In genomic region chr5:61626639-61627282, GRCh38 we compare ENCODE assay signal across 8 cellular contexts.
DNase-seq lines count a peak whose midpoint lies in the region; ATAC-seq and TF ChIP-seq lines count a peak whose summit lies in the region.

No MANE protein-coding gene starts in this region.

- ATAC-seq in HG03159 (IDR thresholded peaks at IDR 0.05; ENCODE audit: unreplicated experiment) (peak; percentile 21), HG03378 (IDR thresholded peaks at IDR 0.05; ENCODE audit: unreplicated experiment) (no peak), HG02981 (IDR thresholded peaks at IDR 0.05; ENCODE audit: unreplicated experiment) (no peak)
- ATAC-seq in effector memory CD8-positive, alpha-beta T cell (replicated peaks) = no peak

- no peaks in the 10 kb centered on the region for H3K9me3 ChIP-seq in parathyroid adenoma (ENCODE audit: control insufficient read depth, low read length)

- no peaks in the 10 kb centered on the region for H3K36me3 Mint-ChIP-seq in effector memory CD8-positive, alpha-beta T cell (ENCODE audit: insufficient read depth)

- H3K4me1 ChIP-seq in parathyroid adenoma = peaks cover 5% of the 10 kb centered on the region

- peaks cover 45 to 86% of the 10 kb centered on the region in 2 donors for H3K27me3 Mint-ChIP-seq in effector memory CD8-positive, alpha-beta T cell

- no peak overlapping the region for H3K4me3 ChIP-seq in GM06990 (replicated peaks; ENCODE audit: low read depth, low read length)
- H3K4me3 ChIP-seq in parathyroid adenoma (ENCODE audit: low read depth, low read length) = no peak overlapping the region

- H3K36me3 ChIP-seq in GM06990 (ENCODE audit: control insufficient read depth, insufficient read depth, low read length) (no peaks in the 10 kb centered on the region), parathyroid adenoma (ENCODE audit: control insufficient read depth, insufficient read depth, low read length) (no peaks in the 10 kb centered on the region)

- no peak overlapping the region for H3K9ac ChIP-seq in parathyroid adenoma

- no peak overlapping the region for H3K27ac Mint-ChIP-seq in effector memory CD8-positive, alpha-beta T cell

- H3K4me3 Mint-ChIP-seq in effector memory CD8-positive, alpha-beta T cell = peak overlapping the region; percentile 39 to 56

- peaks cover 0 to 3% of the 10 kb centered on the region in 2 donors for H3K9me3 Mint-ChIP-seq in effector memory CD8-positive, alpha-beta T cell

- no peaks in the 10 kb centered on the region for H3K79me2 ChIP-seq in parathyroid adenoma

- H3K4me2 ChIP-seq in parathyroid adenoma (ENCODE audit: low read length) = peak overlapping the region; percentile 81

- DNase-seq in GM06990 (ENCODE audit: extremely low read depth, insufficient read length) (peak; percentile 13), NCI-H2171 treated with DMSO at 0.1 percent for 48 hours (lab: John Stamatoyannopoulos, UW) (no peak)
- DNase-seq in effector memory CD8-positive, alpha-beta T cell = no peak
- DNase-seq in activated effector memory CD4-positive, alpha-beta T cell treated with anti-CD3 and anti-CD28 coated beads, Interleukin-2, amount 50 U/mL, for 16 hours = no peak

- H3K27ac ChIP-seq in parathyroid adenoma = peak overlapping the region; percentile 84

- H3K4me1 Mint-ChIP-seq in effector memory CD8-positive, alpha-beta T cell (ENCODE audit: low read depth in 2 of 2) = peaks cover 0 to 6% of the 10 kb centered on the region in 2 donors

- H2AFZ ChIP-seq in parathyroid adenoma = peak overlapping the region; percentile 99

- TF ChIP-seq CTCF in GM06990 (IDR thresholded peaks at IDR 0.05; ENCODE audit: insufficient read depth, low read length, poor library complexity, severe bottlenecking) (no peak), parathyroid adenoma (IDR thresholded peaks at IDR 0.05) (no peak)

- peaks cover 5% of the 10 kb centered on the region; the same call in 1 of the 2 replicates for H3K27me3 ChIP-seq in GM06990 (replicated peaks; ENCODE audit: control insufficient read depth, insufficient read depth, low read length)
- no peaks in the 10 kb centered on the region for H3K27me3 ChIP-seq in parathyroid adenoma (ENCODE audit: control insufficient read depth, insufficient read depth, low read length)
